8 cellular contexts compared by ENCODE assay signal in the genomic region with DNA sequence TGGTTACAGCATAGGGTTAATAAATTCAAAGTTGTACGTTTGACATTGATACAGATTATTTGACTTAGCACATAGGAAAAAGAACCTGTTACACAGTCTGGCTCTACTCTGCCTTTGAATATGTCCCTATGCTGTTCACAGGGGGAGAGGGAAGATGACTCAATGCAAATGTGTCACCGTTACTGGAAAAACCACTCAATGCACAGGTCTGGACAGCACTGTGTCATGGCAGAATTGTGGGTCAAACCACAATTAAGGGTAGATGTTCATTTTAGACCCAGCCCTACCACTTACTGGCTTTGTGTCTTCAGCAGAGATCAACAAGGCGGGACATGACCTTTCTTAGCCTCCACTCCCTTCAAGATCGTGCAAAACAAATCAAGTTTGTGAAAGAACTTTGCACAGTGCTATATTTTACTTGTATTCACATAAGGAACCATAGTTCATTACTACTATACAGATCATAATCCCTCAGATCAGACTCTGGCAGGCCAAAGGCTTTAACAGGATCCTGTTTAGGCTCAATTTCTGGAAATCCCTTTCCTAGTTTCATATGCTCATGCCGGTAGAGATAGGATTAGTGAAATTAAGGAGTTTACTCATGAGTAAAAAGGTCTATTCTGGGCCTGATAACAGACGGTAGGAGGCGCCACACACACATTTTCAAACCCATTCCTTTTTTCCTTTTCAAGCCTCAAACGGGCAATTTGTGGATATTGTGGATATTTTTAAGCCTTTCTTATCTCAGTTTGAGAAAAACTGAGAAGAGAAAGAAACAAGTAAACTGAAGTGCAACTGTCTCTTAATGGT. TPM values are rescaled to one million over a fixed set of nuclear protein-coding genes. Genes with fewer than 3 reads are reported as not detected.
DNase-seq lines count a peak whose midpoint lies in the region; ATAC-seq and TF ChIP-seq lines count a peak whose summit lies in the region.

No MANE protein-coding gene starts in this region.

- POLR2A ChIA-PET in AG04450 (lab: Yijun Ruan, JAX) = interaction anchor here (0.6 to 1.6 kb wide), 3 partner anchors 22 to 111 kb away, joined by 3 to 5 read pairs (median 4); a partner anchor contains a TSS

- CTCF ChIA-PET in AG04450 (lab: Charles Lee) = interaction anchor here (1.6 kb wide), 1 partner anchor 22 kb away, joined by 8 read pairs; no protein-coding TSS in a partner anchor

- H3K36me3 ChIP-seq in OCI-LY3 (replicated peaks; ENCODE audit: low read depth, low read length) = peaks cover 78% of the 10 kb centered on the region

- TF ChIP-seq CTCF in AG04450 (IDR thresholded peaks at IDR 0.05; ENCODE audit: low read depth, low read length) (0 out of 2 replicates have a peak, but pooled peaks have one; percentile 20), OCI-LY3 (IDR thresholded peaks at IDR 0.05; ENCODE audit: low read depth, low read length) (peak; percentile 83), nephron (IDR thresholded peaks at IDR 0.05; ENCODE audit: unreplicated experiment in 3 of 3) (peak in 2 of 3 experiments; percentile 22 to 28)

- H3K27me3 Mint-ChIP-seq in nephron (ENCODE audit: low read depth) = peaks cover 3% of the 10 kb centered on the region

- peaks cover 5% of the 10 kb centered on the region; the same call in 1 of the 2 replicates for H3K4me1 ChIP-seq in OCI-LY3 (ENCODE audit: low read length)

- H4K20me1 ChIP-seq in OCI-LY3 (ENCODE audit: insufficient read depth, low read length) = peaks cover 5% of the 10 kb centered on the region; the same call in 1 of the 2 replicates

- peak; percentile 60 for ATAC-seq in GM19035 (IDR thresholded peaks at IDR 0.05; ENCODE audit: unreplicated experiment)

- H3K9ac ChIP-seq in OCI-LY3 (ENCODE audit: low read length) = no peak overlapping the region

- H3K36me3 Mint-ChIP-seq in nephron (ENCODE audit: low read depth) = peaks cover 59% of the 10 kb centered on the region

- H3K4me2 ChIP-seq in OCI-LY3 (ENCODE audit: low read length) = no peak overlapping the region

- H3K9me3 ChIP-seq in AG04450 (ENCODE audit: control insufficient read depth, insufficient read depth, low read length) = no peaks in the 10 kb centered on the region
- H3K9me3 ChIP-seq in OCI-LY3 (ENCODE audit: insufficient read depth, low read length) = no peaks in the 10 kb centered on the region

- H3K4me3 Mint-ChIP-seq in nephron = peak overlapping the region in 1 of 3 experiments; percentile 15

- H3K27ac ChIP-seq in AG04450 (ENCODE audit: low read depth, low read length) = no peak overlapping the region
- H3K27ac ChIP-seq in OCI-LY3 (ENCODE audit: low read length) = peak overlapping the region; percentile 9

- no peaks in the 10 kb centered on the region for H3K79me2 ChIP-seq in OCI-LY3 (ENCODE audit: low read length)

- H3K27me3 ChIP-seq in AG04450 (ENCODE audit: control insufficient read depth, insufficient read depth, low read length) (no peaks in the 10 kb centered on the region), OCI-LY3 (ENCODE audit: low read depth, low read length) (no peaks in the 10 kb centered on the region)

- no peaks in the 10 kb centered on the region for H3K9me3 Mint-ChIP-seq in nephron

- in situ Hi-C loops in G401 (cut with HindIII; ENCODE audit: low sequenced_read_pairs) = no loop called here

- peaks cover 58% of the 10 kb centered on the region for H3K4me1 Mint-ChIP-seq in nephron

- H2AFZ ChIP-seq in OCI-LY3 (ENCODE audit: low read depth, low read length) = no peak overlapping the region

- H3K4me3 ChIP-seq in AG04450 (ENCODE audit: low read depth, low read length) (no peak overlapping the region), OCI-LY3 (ENCODE audit: low read length) (no peak overlapping the region)

- DNase-seq in AG04450 (ENCODE audit: low read depth, low spot score) (no peak), amniotic epithelial cell (ENCODE audit: low read depth) (peak; percentile 60), cortex of kidney (lab: John Stamatoyannopoulos, UW) (no peak), G401 (ENCODE audit: low spot score) (no peak), NCI-H1048 (lab: John Stamatoyannopoulos, UW) (no peak)

- H3K27ac Mint-ChIP-seq in nephron = peak overlapping the region; percentile 64 to 72 (median 70)

RNA-seq across cellular contexts. Expression of a gene that starts 22.0 kb away (rescaled TPM):
- polyA plus RNA-seq in AG04450 (2011; rRNA removed) = 71.8 and 74.0 TPM in 2 replicates
- 43.8 and 45.5 TPM in 2 replicates for polyA minus RNA-seq in AG04450 (2011; rRNA and poly(A)+ RNA removed)
- 58.2 and 63.7 TPM in 2 replicates for total RNA-seq in G401 (2014; rRNA removed; shearing (Covaris generic))

RNA-seq across cellular contexts. Expression of a gene that starts 45.1 kb away (rescaled TPM):
- polyA plus RNA-seq in AG04450 (2011; rRNA removed) = 13.4 and 13.8 TPM in 2 replicates
- polyA minus RNA-seq in AG04450 (2011; rRNA and poly(A)+ RNA removed) = 11.4 and 16.4 TPM in 2 replicates
- 22.2 and 24.1 TPM in 2 replicates for total RNA-seq in G401 (2014; rRNA removed; shearing (Covaris generic))

Comparison
In these comparisons a context has a peak if more than half of its experiments do, and no peak if none do; other contexts are left out.
1. CTCF ChIP-seq: peak in every context shown above with its lines; median percentile 83 in OCI-LY3; 25 in nephron; 20 in AG04450.